Comparison of ENCODE assay signal across 13 cellular contexts in genomic region chr1:3349161-3349967, GRCh38.
A peak's percentile ranks its signal among the peaks of the same experiment; 100 is the strongest.
DNase-seq lines count a peak whose midpoint lies in the region; ATAC-seq and TF ChIP-seq lines count a peak whose summit lies in the region.
"Had no signal": no experiment of that assay in that cellular context is flagged by ENCODE, and none has a peak within 500 bp of the region (broad histone marks: within the 10 kb centered on the region; RNA-seq: fewer than 3 reads in every experiment).

No MANE protein-coding gene starts in this region.

- TF ChIP-seq CTCF in type B pancreatic cell (conservative IDR thresholded peaks at IDR 0.05) = peak; percentile 57
- no peak for TF ChIP-seq CTCF in WTC11 (IDR thresholded peaks at IDR 0.05)

- intact Hi-C loops in activated naive CD4-positive, alpha-beta T cell treated with anti-CD3 and anti-CD28 coated beads for 36 hours (cut with micrococcal nuclease) = no loop called here

- H3K36me3 Mint-ChIP-seq in type B pancreatic cell (peaks cover 1% of the 10 kb centered on the region), WTC11 (peaks cover 3% of the 10 kb centered on the region)
- H3K36me3 Mint-ChIP-seq in activated naive CD4-positive, alpha-beta T cell treated with anti-CD3 and anti-CD28 coated beads for 36 hours (ENCODE audit: low read depth) = no peaks in the 10 kb centered on the region

- peak overlapping the region; percentile 65 for H3K27ac ChIP-seq in cingulate gyrus (ENCODE audit: low read depth, low read length)

- CTCF ChIA-PET in WTC11 (lab: Charles Lee) = interaction anchor here (0.9 to 3.2 kb wide), 20 partner anchors 10 to 288 kb away, joined by 3 to 21 read pairs (median 4); no protein-coding TSS in a partner anchor
- CTCF ChIA-PET in activated naive CD4-positive, alpha-beta T cell treated with anti-CD3 and anti-CD28 coated beads for 36 hours (lab: Charles Lee) = no interaction called here

- peak; percentile 17 for ATAC-seq in left lobe of liver
- no peak for ATAC-seq in WTC11

- H3K9me3 Mint-ChIP-seq in type B pancreatic cell (no peaks in the 10 kb centered on the region), WTC11 (peaks cover 9% of the 10 kb centered on the region)
- peaks cover 6% of the 10 kb centered on the region for H3K9me3 Mint-ChIP-seq in activated naive CD4-positive, alpha-beta T cell treated with anti-CD3 and anti-CD28 coated beads for 36 hours

- DNase-seq in NAMALWA (ENCODE audit: low spot score) (peak; percentile 21), left lobe of liver (ENCODE audit: low spot score) (no peak), type B pancreatic cell (ENCODE audit: extremely low spot score, unreplicated experiment) (no peak), WTC11 (ENCODE audit: low spot score) (no peak), retina (no peak), germinal center (ENCODE audit: low spot score) (no peak)
- no peak for DNase-seq in activated naive CD4-positive, alpha-beta T cell treated with anti-CD3 and anti-CD28 coated beads for 36 hours
- DNase-seq: activated T-cell treated with anti-CD3 and anti-CD28 coated beads, Interleukin-2, amount 50 U/mL, for 1 hour; central memory CD4-positive, alpha-beta T cell; DMS53; IMR-90; NCI-H1930 had no signal

- POLR2A ChIA-PET in WTC11 (lab: Charles Lee) = no interaction called here

- no peak overlapping the region for H3K27ac Mint-ChIP-seq in type B pancreatic cell
- no peak overlapping the region for H3K27ac Mint-ChIP-seq in WTC11
- H3K27ac Mint-ChIP-seq in activated naive CD4-positive, alpha-beta T cell treated with anti-CD3 and anti-CD28 coated beads for 36 hours = no peak overlapping the region

- H3K4me1 Mint-ChIP-seq in type B pancreatic cell (ENCODE audit: unreplicated experiment) = peaks cover 9% of the 10 kb centered on the region
- peaks cover 16% of the 10 kb centered on the region for H3K4me1 Mint-ChIP-seq in WTC11
- H3K4me1 Mint-ChIP-seq in activated naive CD4-positive, alpha-beta T cell treated with anti-CD3 and anti-CD28 coated beads for 36 hours (ENCODE audit: low read depth) = peaks cover 2% of the 10 kb centered on the region

- peaks cover 4% of the 10 kb centered on the region for H3K27me3 Mint-ChIP-seq in type B pancreatic cell
- peaks cover 2% of the 10 kb centered on the region; the same call in 1 of the 2 replicates for H3K27me3 Mint-ChIP-seq in WTC11 (ENCODE audit: low read depth)
- peaks cover 8% of the 10 kb centered on the region for H3K27me3 Mint-ChIP-seq in activated naive CD4-positive, alpha-beta T cell treated with anti-CD3 and anti-CD28 coated beads for 36 hours (ENCODE audit: low read depth)

- no peak overlapping the region for H3K4me3 Mint-ChIP-seq in type B pancreatic cell
- no peak overlapping the region for H3K4me3 Mint-ChIP-seq in WTC11
- no peak overlapping the region for H3K4me3 Mint-ChIP-seq in activated naive CD4-positive, alpha-beta T cell treated with anti-CD3 and anti-CD28 coated beads for 36 hours

TF ChIP-seq in WTC11, 78 proteins besides CTCF, POLR2A, EP300 and RAD21:
- TF ChIP-seq CREB1 (CRISPR knock-in tag; IDR thresholded peaks at IDR 0.05) (no peak), E2F5 (CRISPR knock-in tag; IDR thresholded peaks at IDR 0.05) (no peak), MAX (CRISPR knock-in tag; IDR thresholded peaks at IDR 0.05) (no peak), JUN (CRISPR knock-in tag; IDR thresholded peaks at IDR 0.05) (no peak), AR (CRISPR knock-in tag; IDR thresholded peaks at IDR 0.05) (no peak), ZSCAN18 (CRISPR knock-in tag; IDR thresholded peaks at IDR 0.05) (no peak), ATF1 (CRISPR knock-in tag; IDR thresholded peaks at IDR 0.05) (no peak), HMGA2 (CRISPR knock-in tag; IDR thresholded peaks at IDR 0.05) (no peak), PRRX2 (CRISPR knock-in tag; IDR thresholded peaks at IDR 0.05) (no peak), ZNF281 (CRISPR knock-in tag; IDR thresholded peaks at IDR 0.05) (no peak), ZBTB21 (CRISPR knock-in tag; IDR thresholded peaks at IDR 0.05; ENCODE audit: borderline replicate concordance) (no peak), ATF3 (CRISPR knock-in tag; conservative IDR thresholded peaks at IDR 0.05) (no peak), EMX1 (CRISPR knock-in tag; IDR thresholded peaks at IDR 0.05) (no peak), GRHL2 (CRISPR knock-in tag; IDR thresholded peaks at IDR 0.05; ENCODE audit: insufficient replicate concordance, severe bottlenecking) (no peak), OVOL2 (CRISPR knock-in tag; IDR thresholded peaks at IDR 0.05; ENCODE audit: borderline replicate concordance) (no peak), TEAD4 (CRISPR knock-in tag; IDR thresholded peaks at IDR 0.05) (no peak), FOXK1 (CRISPR knock-in tag; IDR thresholded peaks at IDR 0.05) (no peak), ZNF423 (CRISPR knock-in tag; IDR thresholded peaks at IDR 0.05) (no peak), SP1 (CRISPR knock-in tag; conservative IDR thresholded peaks at IDR 0.05) (no peak), MYBL2 (CRISPR knock-in tag; IDR thresholded peaks at IDR 0.05) (no peak)
